19 cellular contexts compared by ENCODE assay signal in genomic region chr2:197089659-197090058, GRCh38.
DNase-seq lines count a peak whose midpoint lies in the region; ATAC-seq and TF ChIP-seq lines count a peak whose summit lies in the region.
"Had no signal": no experiment of that assay in that cellular context is flagged by ENCODE, and none has a peak within 500 bp of the region (broad histone marks: within the 10 kb centered on the region; RNA-seq: fewer than 3 reads in every experiment).

No MANE protein-coding gene starts in this region.

- H2AK5ac ChIP-seq in IMR-90 (ENCODE audit: low read depth, low read length): no peak overlapping the region

- H3K4me3 Mint-ChIP-seq in CD8-positive, alpha-beta T cell: no peak overlapping the region
- H3K4me3 Mint-ChIP-seq in dendritic cell treated with granulocyte-macrophage colony-stimulating factor and Interleukin-4, amounts not matched to agents 40 ng/mL and 50 ng/mL, for 4 days: no peak overlapping the region
- H3K4me3 Mint-ChIP-seq in nephron progenitor cell: peak overlapping the region; percentile 3
- H3K4me3 Mint-ChIP-seq: HFFc6 had no signal

- no peak overlapping the region for H3K4ac ChIP-seq in IMR-90 (ENCODE audit: low read depth, low read length)

- no peak overlapping the region for H4K5ac ChIP-seq in IMR-90 (ENCODE audit: low read depth, low read length)

- no peaks in the 10 kb centered on the region for H3K9me3 Mint-ChIP-seq in CD8-positive, alpha-beta T cell
- H3K9me3 Mint-ChIP-seq in dendritic cell treated with granulocyte-macrophage colony-stimulating factor and Interleukin-4, amounts not matched to agents 40 ng/mL and 50 ng/mL, for 4 days: no peaks in the 10 kb centered on the region
- peaks cover 7% of the 10 kb centered on the region for H3K9me3 Mint-ChIP-seq in nephron progenitor cell
- H3K9me3 Mint-ChIP-seq: HFFc6 had no signal

- H4K8ac ChIP-seq in IMR-90 (ENCODE audit: low read depth in 2 of 2, low read length in 2 of 2): no peak overlapping the region

- ATAC-seq in CD8-positive, alpha-beta T cell: no peak
- ATAC-seq in IMR-90 (ENCODE audit: low read depth): no peak
- ATAC-seq in HG03460 (IDR thresholded peaks at IDR 0.05; ENCODE audit: unreplicated experiment): no peak
- ATAC-seq: GM12878, left lobe of liver had no signal

- peak overlapping the region; percentile 26; the same call in 1 of the 2 replicates for H2BK120ac ChIP-seq in IMR-90 (ENCODE audit: low read depth, low read length)

- no peak for TF ChIP-seq POLR2A in IMR-90 (IDR thresholded peaks at IDR 0.05; ENCODE audit: low read depth, low read length)

- peaks cover 21% of the 10 kb centered on the region for H3K4me1 Mint-ChIP-seq in CD8-positive, alpha-beta T cell (ENCODE audit: low read depth)
- peaks cover 36% of the 10 kb centered on the region for H3K4me1 Mint-ChIP-seq in dendritic cell treated with granulocyte-macrophage colony-stimulating factor and Interleukin-4, amounts not matched to agents 40 ng/mL and 50 ng/mL, for 4 days (ENCODE audit: low read depth)
- H3K4me1 Mint-ChIP-seq in nephron progenitor cell: peaks cover 36% of the 10 kb centered on the region

- H3K9me1 ChIP-seq in IMR-90 (ENCODE audit: insufficient read depth, low read length): peaks cover 2% of the 10 kb centered on the region; the same call in 1 of the 2 replicates

- H3K27ac ChIP-seq in CD8-positive, alpha-beta T cell (ENCODE audit: low read depth, low read length): no peak overlapping the region
- no peak overlapping the region for H3K27ac ChIP-seq in IMR-90 (ENCODE audit: insufficient read depth, low read length)
- H3K27ac ChIP-seq: KMS-11, SJCRH30 had no signal

- intact Hi-C loops in CD8-positive, alpha-beta T cell (cut with DNase I, micrococcal nuclease): no loop called here
- intact Hi-C loops in IMR-90 (cut with micrococcal nuclease): no loop called here
- intact Hi-C loops in dendritic cell treated with granulocyte-macrophage colony-stimulating factor and Interleukin-4, amounts not matched to agents 40 ng/mL and 50 ng/mL, for 4 days (cut with micrococcal nuclease): no loop called here

- peaks cover 80% of the 10 kb centered on the region for H3K36me3 Mint-ChIP-seq in CD8-positive, alpha-beta T cell
- peaks cover 78% of the 10 kb centered on the region for H3K36me3 Mint-ChIP-seq in dendritic cell treated with granulocyte-macrophage colony-stimulating factor and Interleukin-4, amounts not matched to agents 40 ng/mL and 50 ng/mL, for 4 days (ENCODE audit: low read depth)
- H3K36me3 Mint-ChIP-seq in nephron progenitor cell (ENCODE audit: low read depth): no peaks in the 10 kb centered on the region

- H3K79me1 ChIP-seq in IMR-90 (ENCODE audit: low read depth in 1 of 2, low read length in 2 of 2): no peaks in the 10 kb centered on the region

- DNase-seq in CD8-positive, alpha-beta T cell: no peak
- DNase-seq in IMR-90: no peak
- DNase-seq in nephron progenitor cell: no peak
- DNase-seq in HuH-7.5 (ENCODE audit: low spot score): no peak
- DNase-seq in NCI-H2227 (lab: John Stamatoyannopoulos, UW; ENCODE audit: unreplicated experiment): no peak
- DNase-seq: activated CD4-positive, CD25-positive, alpha-beta regulatory T cell treated with anti-CD3 and anti-CD28 coated beads, Interleukin-2, amount 50 U/mL, for 72 hours; activated CD8-positive, alpha-beta memory T cell treated with anti-CD3 and anti-CD28 coated beads, Interleukin-2, amount 50 U/mL, for 4 hours; GF-D8; HFFc6; NCI-H1048; NCI-H2107; SJCRH30; stimulated activated CD4-positive, alpha-beta T cell treated with anti-CD3 and anti-CD28 coated beads, Interleukin-2, amount 100 ng/mL, for 24 hours; T-helper 9 cell had no signal

- POLR2A ChIA-PET in CD8-positive, alpha-beta T cell (lab: Charles Lee): no interaction called here
- POLR2A ChIA-PET in IMR-90 (lab: Charles Lee; ENCODE audit: unreplicated experiment): no interaction called here

- no peak overlapping the region for H3K14ac ChIP-seq in IMR-90 (replicated peaks; ENCODE audit: low read depth, low read length)

- H3K9me3 ChIP-seq in CD8-positive, alpha-beta T cell (ENCODE audit: low read length): no peaks in the 10 kb centered on the region
- H3K9me3 ChIP-seq in IMR-90 (ENCODE audit: control insufficient read depth, insufficient read depth, low read length): no peaks in the 10 kb centered on the region; the same call in 1 of the 2 replicates
- H3K9me3 ChIP-seq: SJCRH30 had no signal

- peak overlapping the region; percentile 81 for H3K27ac Mint-ChIP-seq in CD8-positive, alpha-beta T cell
- peak overlapping the region; percentile 34 for H3K27ac Mint-ChIP-seq in dendritic cell treated with granulocyte-macrophage colony-stimulating factor and Interleukin-4, amounts not matched to agents 40 ng/mL and 50 ng/mL, for 4 days
- H3K27ac Mint-ChIP-seq in nephron progenitor cell: peak overlapping the region; percentile 77
- H3K27ac Mint-ChIP-seq: HFFc6 had no signal

- no peak overlapping the region for H3K18ac ChIP-seq in IMR-90 (ENCODE audit: low read depth, low read length)

- in situ Hi-C loops in IMR-90 (cut with MboI; ENCODE audit: low sequenced_read_pairs): no loop called here

- no peaks in the 10 kb centered on the region for H3K27me3 Mint-ChIP-seq in CD8-positive, alpha-beta T cell (ENCODE audit: low read depth)
- H3K27me3 Mint-ChIP-seq in dendritic cell treated with granulocyte-macrophage colony-stimulating factor and Interleukin-4, amounts not matched to agents 40 ng/mL and 50 ng/mL, for 4 days: no peaks in the 10 kb centered on the region
- H3K27me3 Mint-ChIP-seq in nephron progenitor cell (ENCODE audit: low read depth, poor library complexity): no peaks in the 10 kb centered on the region

- peaks cover 40% of the 10 kb centered on the region for H3K36me3 ChIP-seq in CD8-positive, alpha-beta T cell (ENCODE audit: insufficient read depth, low read length)
- no peaks in the 10 kb centered on the region for H3K36me3 ChIP-seq in IMR-90 (ENCODE audit: control insufficient read depth, insufficient read depth, low read length)
- H3K36me3 ChIP-seq: SJCRH30 had no signal

- no peak overlapping the region for H2BK5ac ChIP-seq in IMR-90 (ENCODE audit: low read depth, low read length, poor library complexity, severe bottlenecking)

- H3K4me1 ChIP-seq in CD8-positive, alpha-beta T cell (ENCODE audit: insufficient read depth, low read length): no peaks in the 10 kb centered on the region
- H3K4me1 ChIP-seq in IMR-90 (ENCODE audit: control insufficient read depth, insufficient read depth, low read length): peaks cover 7% of the 10 kb centered on the region; the same call in 1 of the 2 replicates
- H3K4me1 ChIP-seq: SJCRH30 had no signal

- TF ChIP-seq RAD21 in IMR-90 (IDR thresholded peaks at IDR 0.05; ENCODE audit: low read length): no peak

- H2BK20ac ChIP-seq in IMR-90 (ENCODE audit: low read depth, low read length): no peak overlapping the region

- no peak overlapping the region for H4K91ac ChIP-seq in IMR-90 (ENCODE audit: insufficient read depth, low read depth, low read length)

- H3K9ac ChIP-seq in IMR-90 (ENCODE audit: low read depth, low read length): no peak overlapping the region
- H3K9ac ChIP-seq: KMS-11 had no signal

- no peak overlapping the region for H2BK15ac ChIP-seq in IMR-90 (ENCODE audit: low read depth, low read length)

- CTCF ChIA-PET in CD8-positive, alpha-beta T cell (lab: Charles Lee): interaction anchor here (0.6 to 1.9 kb wide), 2 partner anchors 22 to 24 kb away, joined by 4 to 7 read pairs; no protein-coding TSS in a partner anchor
- CTCF ChIA-PET in IMR-90 (lab: Yijun Ruan, JAX): no interaction called here

- BruUV-seq in IMR-90 (replicated peaks; lab: Mats Ljungman, UMichigan): no TSS peak

- H4K20me1 ChIP-seq in IMR-90 (ENCODE audit: insufficient read depth, low read length): no peaks in the 10 kb centered on the region

- no peak overlapping the region for H2AFZ ChIP-seq in IMR-90 (replicated peaks; ENCODE audit: low read length, poor library complexity)

- no peak overlapping the region for H3K23ac ChIP-seq in IMR-90 (ENCODE audit: low read depth, low read length)

- H3K27me3 ChIP-seq in CD8-positive, alpha-beta T cell (ENCODE audit: insufficient read depth, low read length): no peaks in the 10 kb centered on the region
- H3K27me3 ChIP-seq in IMR-90 (ENCODE audit: control insufficient read depth, insufficient read depth, low read length): no peaks in the 10 kb centered on the region
- H3K27me3 ChIP-seq: SJCRH30 had no signal

- H3K56ac ChIP-seq in IMR-90 (ENCODE audit: extremely low read depth, insufficient read depth, low read length): no peak overlapping the region

- no CpG with 5 or more reads among the region's 2 CpGs for WGBS in IMR-90 (ENCODE audit: extremely low coverage in 2 of 2, insufficient read length in 1 of 2), 2 experiments

- dilution Hi-C loops in IMR-90 (cut with HindIII; ENCODE audit: low sequenced_read_pairs, unreplicated experiment): no loop called here

- no peak for TF ChIP-seq CTCF in CD8-positive, alpha-beta T cell (IDR thresholded peaks at IDR 0.05)
- TF ChIP-seq CTCF in IMR-90 (conservative IDR thresholded peaks at IDR 0.05; ENCODE audit: low read depth, low read length) (no peak), nephron progenitor cell (IDR thresholded peaks at IDR 0.05) (no peak)

- H3K4me3 ChIP-seq in CD8-positive, alpha-beta T cell (ENCODE audit: low read depth, low read length): no peak overlapping the region
- no peak overlapping the region for H3K4me3 ChIP-seq in IMR-90 (ENCODE audit: insufficient read depth, low read depth, low read length)
- H3K4me3 ChIP-seq: GM12878, SJCRH30 had no signal

- H3K4me2 ChIP-seq in IMR-90 (ENCODE audit: low read depth, low read length): no peak overlapping the region
- H3K4me2 ChIP-seq: KMS-11 had no signal

- H2AK9ac ChIP-seq in IMR-90 (replicated peaks; ENCODE audit: low read depth, low read length, poor library complexity): no peak overlapping the region

TF ChIP-seq in IMR-90, 13 proteins besides CTCF, POLR2A, EP300 and RAD21:
- TF ChIP-seq MAFK (IDR thresholded peaks at IDR 0.05; ENCODE audit: low read depth, low read length): no peak
- TF ChIP-seq RCOR1 (IDR thresholded peaks at IDR 0.05; ENCODE audit: insufficient replicate concordance, low read length): no peak
- no peak for TF ChIP-seq NFE2L2 (IDR thresholded peaks at IDR 0.05; ENCODE audit: low read depth, low read length)
TF ChIP-seq in IMR-90: peak in this region for 0.
